ENCODE assay signal across 8 cellular contexts in the genomic region with DNA sequence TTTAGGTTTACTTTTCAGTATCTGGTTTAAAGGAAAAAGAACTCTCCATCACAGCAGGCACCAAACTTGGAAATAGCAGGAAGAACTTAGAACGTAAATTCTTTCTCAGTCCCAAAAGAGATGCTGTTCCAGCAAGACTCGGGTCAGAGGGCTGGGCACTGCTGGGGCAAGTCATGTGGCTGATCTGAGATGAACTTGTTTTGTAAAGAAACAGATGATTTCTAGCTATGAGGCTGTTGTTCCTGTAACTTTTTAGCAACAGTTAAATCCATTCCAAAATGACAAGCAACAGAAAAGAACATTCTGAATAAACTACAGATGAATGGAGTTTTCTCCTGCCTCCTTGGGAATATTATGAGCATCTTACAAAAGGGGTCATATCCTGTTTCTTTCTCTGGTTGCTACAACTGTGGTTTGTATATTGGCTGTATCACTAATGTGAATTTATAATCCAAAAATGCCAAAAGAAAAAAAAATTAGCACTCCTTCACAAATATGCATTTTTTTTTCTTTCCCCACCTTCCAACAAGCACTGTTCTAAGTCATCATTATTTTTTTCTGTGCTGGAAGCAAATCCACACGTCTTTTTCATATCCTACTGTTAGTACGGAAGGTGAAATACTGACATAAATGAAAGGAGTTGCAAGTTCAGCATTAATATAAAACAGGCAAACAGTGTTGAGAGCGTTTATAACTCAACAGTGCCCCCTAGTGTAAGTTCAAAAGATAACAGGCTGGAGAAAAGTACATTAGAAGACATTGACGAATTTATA. TPM values are rescaled to one million over a fixed set of nuclear protein-coding genes. Genes with fewer than 3 reads are reported as not detected.
DNase-seq lines count a peak whose midpoint lies in the region; ATAC-seq and TF ChIP-seq lines count a peak whose summit lies in the region.

No MANE protein-coding gene starts in this region.

- H3K9me3 ChIP-seq in suprapubic skin = no peaks in the 10 kb centered on the region

- WGBS in suprapubic skin = 8% methylated on average over 6 of the region's 6 CpGs

- peak; percentile 54 to 84 for TF ChIP-seq CTCF in suprapubic skin (IDR thresholded peaks at IDR 0.05)

- no peaks in the 10 kb centered on the region for H3K36me3 ChIP-seq in suprapubic skin

- TF ChIP-seq POLR2A in suprapubic skin (IDR thresholded peaks at IDR 0.05) = no peak

- TF ChIP-seq EP300 in suprapubic skin (IDR thresholded peaks at IDR 0.05) = no peak

- no peak overlapping the region for H3K4me3 ChIP-seq in suprapubic skin

- peak overlapping the region; percentile 79 for H3K27ac ChIP-seq in suprapubic skin

- peak; percentile 47 for ATAC-seq in HG02885 (IDR thresholded peaks at IDR 0.05; ENCODE audit: poor library complexity, unreplicated experiment)

- DNase-seq in DMS79 treated with DMSO at 0.1 percent for 48 hours (lab: John Stamatoyannopoulos, UW) (peak; percentile 85), NCI-H82 (lab: John Stamatoyannopoulos, UW) (peak; percentile 60), kidney tubule cell (ENCODE audit: low spot score) (peak; percentile 76), suprapubic skin (ENCODE audit: low spot score in 2 of 2) (peak; percentile 81 to 85), COR-L47 (lab: John Stamatoyannopoulos, UW) (no peak), GM19240 (ENCODE audit: insufficient read length, low spot score) (no peak)
- DNase-seq in central memory CD4-positive, alpha-beta T cell = peak; percentile 9

- peaks cover 10% of the 10 kb centered on the region for H3K4me1 ChIP-seq in suprapubic skin

- no peaks in the 10 kb centered on the region for H3K27me3 ChIP-seq in suprapubic skin

RNA-seq across cellular contexts. Expression of a gene that starts 31.0 kb away (rescaled TPM):
- not detected for total RNA-seq in suprapubic skin

Comparison
In these comparisons a context has a peak if more than half of its experiments do, and no peak if none do; other contexts are left out.
1. DNase-seq: peak in DMS79 treated with DMSO at 0.1 percent for 48 hours (single experiment), NCI-H82 (single experiment), central memory CD4-positive, alpha-beta T cell (single experiment), kidney tubule cell (single experiment) and suprapubic skin (2 of 2); none in COR-L47 (single experiment) and GM19240 (single experiment).